ENCODE assay signal across 16 cellular contexts in the genomic region with DNA sequence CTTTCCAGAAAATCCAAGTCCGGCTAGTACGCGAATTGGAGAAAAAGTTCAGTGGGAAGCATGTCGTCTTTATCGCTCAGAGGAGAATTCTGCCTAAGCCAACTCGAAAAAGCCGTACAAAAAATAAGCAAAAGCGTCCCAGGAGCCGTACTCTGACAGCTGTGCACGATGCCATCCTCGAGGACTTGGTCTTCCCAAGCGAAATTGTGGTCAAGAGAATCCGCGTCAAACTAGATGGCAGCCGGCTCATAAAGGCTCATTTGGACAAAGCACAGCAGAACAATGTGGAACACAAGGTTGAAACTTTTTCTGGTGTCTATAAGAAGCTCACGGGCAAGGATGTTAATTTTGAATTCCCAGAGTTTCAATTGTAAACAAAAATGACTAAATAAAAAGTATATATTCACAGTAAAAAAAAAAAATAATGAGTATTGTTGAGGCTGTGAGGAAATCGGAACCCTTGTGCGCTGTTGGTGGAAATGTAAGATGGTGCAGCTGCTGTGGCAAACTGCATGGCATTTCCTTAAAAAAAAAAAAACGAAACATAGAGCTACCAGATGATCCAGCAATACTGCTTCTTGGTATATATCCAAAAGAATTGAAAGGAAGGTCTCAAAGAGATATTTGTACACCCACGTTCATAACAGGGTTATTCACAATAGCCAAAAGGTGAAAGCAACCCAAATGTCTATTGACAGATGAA. TPM values are rescaled to one million over a fixed set of nuclear protein-coding genes. Genes with fewer than 3 reads are reported as not detected.
DNase-seq lines count a peak whose midpoint lies in the region; ATAC-seq and TF ChIP-seq lines count a peak whose summit lies in the region.
"Not testable (repeated sequence)": the region's sequence is repeated elsewhere in the genome, so short reads cannot be mapped to it uniquely, and the experiment has no call there.
"Had no signal": no experiment of that assay in that cellular context is flagged by ENCODE, and none has a peak within 500 bp of the region (broad histone marks: within the 10 kb centered on the region; RNA-seq: fewer than 3 reads in every experiment).

No MANE protein-coding gene starts in this region.

- dilution Hi-C loops in IMR-90 (cut with HindIII; ENCODE audit: low sequenced_read_pairs, unreplicated experiment): not testable (repeated sequence)

- not testable (repeated sequence) for H3K9me1 ChIP-seq in IMR-90 (ENCODE audit: insufficient read depth, low read length)

- not testable (repeated sequence) for DNase-seq in IMR-90; breast epithelium (ENCODE audit: low spot score in 2 of 2); stimulated activated naive CD8-positive, alpha-beta T cell treated with anti-CD3 and anti-CD28 coated beads, Interleukin-15, amount 100 ng/mL, for 72 hours
- DNase-seq in NCI-H69 (lab: John Stamatoyannopoulos, UW) (peak; percentile 26), left lobe of liver (ENCODE audit: low spot score) (peak; percentile 23)
- peak; percentile 16 for DNase-seq in activated CD8-positive, alpha-beta memory T cell treated with anti-CD3 and anti-CD28 coated beads, Interleukin-2, amount 10 ng/mL, durations not matched to agents 7 days and 5 days

- H3K4me3 Mint-ChIP-seq in activated CD8-positive, alpha-beta memory T cell treated with anti-CD3 and anti-CD28 coated beads, Interleukin-2, amount 10 ng/mL, durations not matched to agents 7 days and 5 days; stimulated activated naive CD8-positive, alpha-beta T cell treated with anti-CD3 and anti-CD28 coated beads, Interleukin-15, amount 100 ng/mL, for 72 hours: not testable (repeated sequence)

- TF ChIP-seq CTCF in IMR-90 (conservative IDR thresholded peaks at IDR 0.05; ENCODE audit: low read depth, low read length); OCI-LY3 (IDR thresholded peaks at IDR 0.05; ENCODE audit: low read depth, low read length); breast epithelium (IDR thresholded peaks at IDR 0.05): not testable (repeated sequence)

- not testable (repeated sequence) for H2BK20ac ChIP-seq in IMR-90 (ENCODE audit: low read depth, low read length)

- H4K20me1 ChIP-seq in BLaER1 treated with 17β-estradiol and CSF1 and Interleukin-3, amounts not matched to agents 10 nM and 100 nM; IMR-90 (ENCODE audit: insufficient read depth, low read length); OCI-LY3 (ENCODE audit: insufficient read depth, low read length): not testable (repeated sequence)

- H3K4me1 ChIP-seq in BLaER1 treated with 17β-estradiol and CSF1 and Interleukin-3, amounts not matched to agents 10 nM and 100 nM: peaks cover 30 to 91% (median 76%) of the 10 kb centered on the region in 10 experiments
- not testable (repeated sequence) for H3K4me1 ChIP-seq in IMR-90 (ENCODE audit: control insufficient read depth, insufficient read depth, low read length)
- H3K4me1 ChIP-seq in OCI-LY3 (ENCODE audit: low read length) (peaks cover 25% of the 10 kb centered on the region), breast epithelium (peaks cover 0 to 34% of the 10 kb centered on the region in 2 donors)

- 73% methylated on average over 6 of the region's 20 CpGs; no CpG with 5 or more reads in 1 of the 2 experiments for WGBS in IMR-90 (ENCODE audit: extremely low coverage in 2 of 2, insufficient read length in 1 of 2), 2 experiments

- not testable (repeated sequence) for H2BK15ac ChIP-seq in IMR-90 (ENCODE audit: low read depth, low read length)

- H2AK9ac ChIP-seq in IMR-90 (replicated peaks; ENCODE audit: low read depth, low read length, poor library complexity): not testable (repeated sequence)

- not testable (repeated sequence) for H3K79me2 ChIP-seq in OCI-LY3 (ENCODE audit: low read length)

- not testable (repeated sequence) for H4K8ac ChIP-seq in IMR-90 (ENCODE audit: low read depth in 2 of 2, low read length in 2 of 2)

- in situ Hi-C loops in IMR-90 (cut with MboI; ENCODE audit: low sequenced_read_pairs): not testable (repeated sequence)

- H2AK5ac ChIP-seq in IMR-90 (ENCODE audit: low read depth, low read length): not testable (repeated sequence)

- not testable (repeated sequence) for H4K91ac ChIP-seq in IMR-90 (ENCODE audit: insufficient read depth, low read depth, low read length)

- not testable (repeated sequence) for H3K14ac ChIP-seq in IMR-90 (replicated peaks; ENCODE audit: low read depth, low read length)

- H3K27me3 ChIP-seq in BLaER1 treated with 17β-estradiol and CSF1 and Interleukin-3, amounts not matched to agents 10 nM and 100 nM; OCI-LY3 (ENCODE audit: low read depth, low read length); breast epithelium: not testable (repeated sequence)
- peaks cover 55% of the 10 kb centered on the region for H3K27me3 ChIP-seq in IMR-90 (ENCODE audit: control insufficient read depth, insufficient read depth, low read length)

- not testable (repeated sequence) for H4K5ac ChIP-seq in IMR-90 (ENCODE audit: low read depth, low read length)

- not testable (repeated sequence) for H3K9me3 Mint-ChIP-seq in activated CD8-positive, alpha-beta memory T cell treated with anti-CD3 and anti-CD28 coated beads, Interleukin-2, amount 10 ng/mL, durations not matched to agents 7 days and 5 days (ENCODE audit: low read depth); stimulated activated naive CD8-positive, alpha-beta T cell treated with anti-CD3 and anti-CD28 coated beads, Interleukin-15, amount 100 ng/mL, for 72 hours

- not testable (repeated sequence) for H2AFZ ChIP-seq in IMR-90 (replicated peaks; ENCODE audit: low read length, poor library complexity); OCI-LY3 (ENCODE audit: low read depth, low read length)

- not testable (repeated sequence) for H2BK120ac ChIP-seq in IMR-90 (ENCODE audit: low read depth, low read length)

- H3K18ac ChIP-seq in IMR-90 (ENCODE audit: low read depth, low read length): not testable (repeated sequence)

- POLR2A ChIA-PET in IMR-90 (lab: Charles Lee; ENCODE audit: unreplicated experiment): not testable (repeated sequence)

- peak overlapping the region; percentile 52 for H3K27ac Mint-ChIP-seq in activated CD8-positive, alpha-beta memory T cell treated with anti-CD3 and anti-CD28 coated beads, Interleukin-2, amount 10 ng/mL, durations not matched to agents 7 days and 5 days
- not testable (repeated sequence) for H3K27ac Mint-ChIP-seq in stimulated activated naive CD8-positive, alpha-beta T cell treated with anti-CD3 and anti-CD28 coated beads, Interleukin-15, amount 100 ng/mL, for 72 hours

- not testable (repeated sequence) for H3K9me3 ChIP-seq in BLaER1 treated with 17β-estradiol and CSF1 and Interleukin-3, amounts not matched to agents 10 nM and 100 nM (replicated peaks in 1 of 11); IMR-90 (ENCODE audit: control insufficient read depth, insufficient read depth, low read length); OCI-LY3 (ENCODE audit: insufficient read depth, low read length); breast epithelium

- BruUV-seq in IMR-90 (replicated peaks; lab: Mats Ljungman, UMichigan): TSS peak; percentile 85

- peak overlapping the region in 6 of 11 experiments; percentile 41 to 72 (median 50); a peak in 8 of 22 replicates for H3K9ac ChIP-seq in BLaER1 treated with 17β-estradiol and CSF1 and Interleukin-3, amounts not matched to agents 10 nM and 100 nM
- H3K9ac ChIP-seq in IMR-90 (ENCODE audit: low read depth, low read length); OCI-LY3 (ENCODE audit: low read length): not testable (repeated sequence)

- not testable (repeated sequence) for H3K23ac ChIP-seq in IMR-90 (ENCODE audit: low read depth, low read length)

- not testable (repeated sequence) for H3K4me3 ChIP-seq in BLaER1 treated with 17β-estradiol and CSF1 and Interleukin-3, amounts not matched to agents 10 nM and 100 nM; IMR-90 (ENCODE audit: insufficient read depth, low read depth, low read length); breast epithelium
- H3K4me3 ChIP-seq in OCI-LY3 (ENCODE audit: low read length): peak overlapping the region; percentile 7; the same call in 1 of the 2 replicates

- not testable (repeated sequence) for TF ChIP-seq RAD21 in IMR-90 (IDR thresholded peaks at IDR 0.05; ENCODE audit: low read length)

- intact Hi-C loops in IMR-90 (cut with micrococcal nuclease); breast epithelium (cut with DNase I; ENCODE audit: low total_unique reads): not testable (repeated sequence)

- H3K27ac ChIP-seq in BLaER1 treated with 17β-estradiol and CSF1 and Interleukin-3, amounts not matched to agents 10 nM and 100 nM: peak overlapping the region in 9 of 11 experiments; percentile 65 to 86 (median 78); a peak in 17 of 22 replicates
- H3K27ac ChIP-seq in IMR-90 (ENCODE audit: insufficient read depth, low read length): not testable (repeated sequence)
- H3K27ac ChIP-seq in OCI-LY3 (ENCODE audit: low read length) (0 out of 2 replicates have a peak overlapping the region, but pooled peaks have one; percentile 9), breast epithelium (peak overlapping the region; percentile 85)

- peak overlapping the region; percentile 54 to 94 (median 84) for H3K4me2 ChIP-seq in BLaER1 treated with 17β-estradiol and CSF1 and Interleukin-3, amounts not matched to agents 10 nM and 100 nM
- not testable (repeated sequence) for H3K4me2 ChIP-seq in IMR-90 (ENCODE audit: low read depth, low read length)
- peak overlapping the region; percentile 63 for H3K4me2 ChIP-seq in OCI-LY3 (ENCODE audit: low read length)

- not testable (repeated sequence) for H3K4ac ChIP-seq in IMR-90 (ENCODE audit: low read depth, low read length)

- CTCF ChIA-PET in IMR-90 (lab: Yijun Ruan, JAX): interaction anchor here (0.6 kb wide), 1 partner anchor 15 kb away, joined by 5 read pairs; no protein-coding TSS in a partner anchor
- CTCF ChIA-PET in activated CD8-positive, alpha-beta memory T cell treated with anti-CD3 and anti-CD28 coated beads, Interleukin-2, amount 10 ng/mL, durations not matched to agents 7 days and 5 days (lab: Charles Lee): interaction anchor here (0.6 to 2.1 kb wide), 2 partner anchors 26 to 70 kb away, joined by 3 to 6 read pairs; no protein-coding TSS in a partner anchor

- peaks cover 13% of the 10 kb centered on the region for H3K27me3 Mint-ChIP-seq in activated CD8-positive, alpha-beta memory T cell treated with anti-CD3 and anti-CD28 coated beads, Interleukin-2, amount 10 ng/mL, durations not matched to agents 7 days and 5 days
- H3K27me3 Mint-ChIP-seq in stimulated activated naive CD8-positive, alpha-beta T cell treated with anti-CD3 and anti-CD28 coated beads, Interleukin-15, amount 100 ng/mL, for 72 hours: peaks cover 27% of the 10 kb centered on the region

- H3K56ac ChIP-seq in IMR-90 (ENCODE audit: extremely low read depth, insufficient read depth, low read length): not testable (repeated sequence)

- H3K36me3 Mint-ChIP-seq in activated CD8-positive, alpha-beta memory T cell treated with anti-CD3 and anti-CD28 coated beads, Interleukin-2, amount 10 ng/mL, durations not matched to agents 7 days and 5 days: not testable (repeated sequence)

- H2BK5ac ChIP-seq in IMR-90 (ENCODE audit: low read depth, low read length, poor library complexity, severe bottlenecking): not testable (repeated sequence)

- not testable (repeated sequence) for ATAC-seq in IMR-90 (ENCODE audit: low read depth); activated CD8-positive, alpha-beta memory T cell treated with anti-CD3 and anti-CD28 coated beads, Interleukin-2, amount 10 ng/mL, durations not matched to agents 7 days and 5 days; left lobe of liver
- ATAC-seq in stimulated activated naive CD8-positive, alpha-beta T cell treated with anti-CD3 and anti-CD28 coated beads, Interleukin-15, amount 100 ng/mL, for 72 hours: peak; percentile 20

- H3K36me3 ChIP-seq in BLaER1 treated with 17β-estradiol and CSF1 and Interleukin-3, amounts not matched to agents 10 nM and 100 nM; IMR-90 (ENCODE audit: control insufficient read depth, insufficient read depth, low read length); OCI-LY3 (replicated peaks; ENCODE audit: low read depth, low read length); breast epithelium: not testable (repeated sequence)

- H3K4me1 Mint-ChIP-seq in activated CD8-positive, alpha-beta memory T cell treated with anti-CD3 and anti-CD28 coated beads, Interleukin-2, amount 10 ng/mL, durations not matched to agents 7 days and 5 days: peaks cover 33% of the 10 kb centered on the region
- peaks cover 17% of the 10 kb centered on the region for H3K4me1 Mint-ChIP-seq in stimulated activated naive CD8-positive, alpha-beta T cell treated with anti-CD3 and anti-CD28 coated beads, Interleukin-15, amount 100 ng/mL, for 72 hours

- not testable (repeated sequence) for TF ChIP-seq POLR2A in IMR-90 (IDR thresholded peaks at IDR 0.05; ENCODE audit: low read depth, low read length); breast epithelium (IDR thresholded peaks at IDR 0.05)

- H3K79me1 ChIP-seq in IMR-90 (ENCODE audit: low read depth in 1 of 2, low read length in 2 of 2): not testable (repeated sequence)

RNA-seq across cellular contexts. Expression of a gene that starts 5.3 kb away (rescaled TPM):
- total RNA-seq in IMR-90 (2012; rRNA removed): not detected in 2 replicates
- polyA plus RNA-seq in IMR-90 (2012; rRNA removed): not detected in 2 replicates
- polyA plus RNA-seq in IMR-90 (2012; cell fraction: cytosol; rRNA removed): not detected in 2 replicates
- not detected in 2 replicates for polyA plus RNA-seq in IMR-90 (2012; cell fraction: nucleus; rRNA removed; ENCODE audit: low replicate concordance)
- not detected for total RNA-seq in activated CD8-positive, alpha-beta memory T cell treated with anti-CD3 and anti-CD28 coated beads, Interleukin-2, amount 10 ng/mL, durations not matched to agents 7 days and 5 days
- total RNA-seq in breast epithelium: 1 to 10 TPM in 1 of 3 donors, under 1 TPM in 1, not detected in 1; 0.66 to 4.0 TPM
- 0.55 TPM for total RNA-seq in left lobe of liver
- total RNA-seq: A172; CD8-positive, alpha-beta memory T cell; H4; PC-9; Right ventricle myocardium superior; RPMI7951; SJSA1 had no signal
- polyA plus RNA-seq: AG04450; CD8-positive, alpha-beta memory T cell had no signal

RNA-seq across cellular contexts. Expression of a gene that starts 38.0 kb away (rescaled TPM):
- total RNA-seq in IMR-90 (2012; rRNA removed) (not detected in 2 replicates), breast epithelium (under 1 TPM in 1 of 3 donors, not detected in 2; 0.29 TPM), left lobe of liver (not detected)
- not detected in 2 replicates for polyA plus RNA-seq in IMR-90 (2012; rRNA removed)
- not detected in 2 replicates for polyA plus RNA-seq in IMR-90 (2012; cell fraction: cytosol; rRNA removed)
- polyA plus RNA-seq in IMR-90 (2012; cell fraction: nucleus; rRNA removed; ENCODE audit: low replicate concordance): not detected in 2 replicates
- total RNA-seq in activated CD8-positive, alpha-beta memory T cell treated with anti-CD3 and anti-CD28 coated beads, Interleukin-2, amount 10 ng/mL, durations not matched to agents 7 days and 5 days: not detected
- total RNA-seq: A172; CD8-positive, alpha-beta memory T cell; H4; PC-9; Right ventricle myocardium superior; RPMI7951; SJSA1 had no signal
- polyA plus RNA-seq: AG04450; CD8-positive, alpha-beta memory T cell had no signal
